ENCODE assay signal across 15 cellular contexts in genomic region chr17:61253293-61253801, GRCh38.
DNase-seq lines count a peak whose midpoint lies in the region; ATAC-seq and TF ChIP-seq lines count a peak whose summit lies in the region.
"Had no signal": no experiment of that assay in that cellular context is flagged by ENCODE, and none has a peak within 500 bp of the region (broad histone marks: within the 10 kb centered on the region; RNA-seq: fewer than 3 reads in every experiment).

No MANE protein-coding gene starts in this region.

- no peak overlapping the region for H3K9ac ChIP-seq in IMR-90 (ENCODE audit: low read depth, low read length)
- H3K9ac ChIP-seq: parathyroid adenoma had no signal

- TF ChIP-seq POLR2A in IMR-90 (IDR thresholded peaks at IDR 0.05; ENCODE audit: low read depth, low read length) (no peak), spleen (IDR thresholded peaks at IDR 0.05) (no peak)

- peak overlapping the region; percentile 5 for H4K5ac ChIP-seq in IMR-90 (ENCODE audit: low read depth, low read length)

- peak overlapping the region; percentile 93 for H3K4ac ChIP-seq in IMR-90 (ENCODE audit: low read depth, low read length)

- H3K23ac ChIP-seq in IMR-90 (ENCODE audit: low read depth, low read length) = peak overlapping the region; percentile 62; the same call in 1 of the 2 replicates

- peak overlapping the region; percentile 83 for H3K14ac ChIP-seq in IMR-90 (replicated peaks; ENCODE audit: low read depth, low read length)

- H3K9me1 ChIP-seq in IMR-90 (ENCODE audit: insufficient read depth, low read length) = peaks cover 15% of the 10 kb centered on the region

- peak overlapping the region; percentile 96 for H2BK15ac ChIP-seq in IMR-90 (ENCODE audit: low read depth, low read length)

- H3K18ac ChIP-seq in IMR-90 (ENCODE audit: low read depth, low read length) = peak overlapping the region; percentile 50

- ATAC-seq in IMR-90 (ENCODE audit: low read depth) (no peak), left lobe of liver (peak; percentile 52), HG02588 (IDR thresholded peaks at IDR 0.05; ENCODE audit: unreplicated experiment) (no peak), HG03175 (IDR thresholded peaks at IDR 0.05; ENCODE audit: unreplicated experiment) (no peak), HG02885 (IDR thresholded peaks at IDR 0.05; ENCODE audit: poor library complexity, unreplicated experiment) (no peak)

- no peaks in the 10 kb centered on the region for H3K36me3 ChIP-seq in IMR-90 (ENCODE audit: control insufficient read depth, insufficient read depth, low read length)
- H3K36me3 ChIP-seq in spleen = no peaks in the 10 kb centered on the region
- H3K36me3 ChIP-seq: SJSA1 had no signal

- BruUV-seq in IMR-90 (replicated peaks; lab: Mats Ljungman, UMichigan) = no TSS peak

- H3K4me2 ChIP-seq in IMR-90 (ENCODE audit: low read depth, low read length) = no peak overlapping the region

- intact Hi-C loops in IMR-90 (cut with micrococcal nuclease) = loop anchor here (2.0 to 5.0 kb wide), 2 partner anchors 53 to 144 kb away; partner anchors contain the start of gene TBX2
- intact Hi-C loops in spleen (cut with DNase I; ENCODE audit: low total_unique reads) = no loop called here

- no peak overlapping the region for H2AFZ ChIP-seq in IMR-90 (replicated peaks; ENCODE audit: low read length, poor library complexity)
- H2AFZ ChIP-seq: parathyroid adenoma had no signal

- peak overlapping the region; percentile 96 for H2BK120ac ChIP-seq in IMR-90 (ENCODE audit: low read depth, low read length)

- peak overlapping the region; percentile 68; the same call in 1 of the 2 replicates for H4K91ac ChIP-seq in IMR-90 (ENCODE audit: insufficient read depth, low read depth, low read length)

- H2AK5ac ChIP-seq in IMR-90 (ENCODE audit: low read depth, low read length) = peak overlapping the region; percentile 97

- H3K27me3 ChIP-seq in IMR-90 (ENCODE audit: control insufficient read depth, insufficient read depth, low read length) = no peaks in the 10 kb centered on the region
- H3K27me3 ChIP-seq in spleen (replicated peaks in 1 of 7) = peaks cover 0 to 6% (median 0%) of the 10 kb centered on the region in 7 donors
- H3K27me3 ChIP-seq: SJSA1 had no signal

- DNase-seq in IMR-90 = no peak
- no peak for DNase-seq in left lobe of liver (ENCODE audit: low spot score)
- DNase-seq in spleen = no peak
- no peak for DNase-seq in GM19240 (ENCODE audit: insufficient read length, low spot score)
- DNase-seq: activated CD4-positive, alpha-beta T cell treated with anti-CD3 and anti-CD28 coated beads, Interleukin-2, amount 50 U/mL, for 4 hours; activated T-cell treated with anti-CD3 and anti-CD28 coated beads, Interleukin-2, amount 50 U/mL, for 48 hours; islet precursor cell; NCI-H146; NCI-H510A treated with DMSO at 0.1 percent for 48 hours had no signal

- peak overlapping the region; percentile 48 to 95 for H4K8ac ChIP-seq in IMR-90 (ENCODE audit: low read depth in 2 of 2, low read length in 2 of 2)

- WGBS in IMR-90 (ENCODE audit: extremely low coverage in 2 of 2, insufficient read length in 1 of 2), 2 experiments = no CpG with 5 or more reads among the region's 5 CpGs
- 74 to 88% (median 86%) methylated on average over 5 of the region's 5 CpGs for WGBS in spleen, 5 donors

- peaks cover 0 to 21% of the 10 kb centered on the region in 2 experiments; a peak in 2 of 4 replicates for H3K79me1 ChIP-seq in IMR-90 (ENCODE audit: low read depth in 1 of 2, low read length in 2 of 2)

- H3K56ac ChIP-seq in IMR-90 (ENCODE audit: extremely low read depth, insufficient read depth, low read length) = no peak overlapping the region

- H2BK20ac ChIP-seq in IMR-90 (ENCODE audit: low read depth, low read length) = peak overlapping the region; percentile 98; the same call in 1 of the 2 replicates

- peak overlapping the region; percentile 97 for H2BK5ac ChIP-seq in IMR-90 (ENCODE audit: low read depth, low read length, poor library complexity, severe bottlenecking)

- H3K27ac ChIP-seq in IMR-90 (ENCODE audit: insufficient read depth, low read length) (peak overlapping the region; percentile 80), cingulate gyrus (ENCODE audit: low read depth, low read length) (peak overlapping the region; percentile 16), spleen (peak overlapping the region in 7 of 8 donors; percentile 18 to 86 (median 75))

- H2AK9ac ChIP-seq in IMR-90 (replicated peaks; ENCODE audit: low read depth, low read length, poor library complexity) = no peak overlapping the region

- in situ Hi-C loops in IMR-90 (cut with MboI; ENCODE audit: low sequenced_read_pairs) = no loop called here

- CTCF ChIA-PET in IMR-90 (lab: Yijun Ruan, JAX) = interaction anchor here (0.5 kb wide), 1 partner anchor 29 kb away, joined by 4 read pairs; no protein-coding TSS in a partner anchor

- TF ChIP-seq RAD21 in IMR-90 (IDR thresholded peaks at IDR 0.05; ENCODE audit: low read length) = no peak

- H3K4me1 ChIP-seq in IMR-90 (ENCODE audit: control insufficient read depth, insufficient read depth, low read length) = peaks cover 16% of the 10 kb centered on the region
- H3K4me1 ChIP-seq in spleen = peaks cover 6 to 67% (median 33%) of the 10 kb centered on the region in 6 donors
- H3K4me1 ChIP-seq: parathyroid adenoma had no signal

- dilution Hi-C loops in IMR-90 (cut with HindIII; ENCODE audit: low sequenced_read_pairs, unreplicated experiment) = no loop called here

- H3K9me3 ChIP-seq in IMR-90 (ENCODE audit: control insufficient read depth, insufficient read depth, low read length) (no peaks in the 10 kb centered on the region), spleen (no peaks in the 10 kb centered on the region)
- H3K9me3 ChIP-seq: SJSA1 had no signal

- H3K4me3 ChIP-seq in IMR-90 (ENCODE audit: insufficient read depth, low read depth, low read length) = no peak overlapping the region
- no peak overlapping the region for H3K4me3 ChIP-seq in spleen
- H3K4me3 ChIP-seq: SJSA1 had no signal

- no peaks in the 10 kb centered on the region for H4K20me1 ChIP-seq in IMR-90 (ENCODE audit: insufficient read depth, low read length)

- TF ChIP-seq CTCF in IMR-90 (conservative IDR thresholded peaks at IDR 0.05; ENCODE audit: low read depth, low read length) = no peak
- no peak for TF ChIP-seq CTCF in spleen (IDR thresholded peaks at IDR 0.05 in 8 of 11, conservative IDR thresholded peaks at IDR 0.05 in 3 of 11)

- POLR2A ChIA-PET in IMR-90 (lab: Charles Lee; ENCODE audit: unreplicated experiment) = interaction anchor here (1.7 kb wide), 1 partner anchor 34 kb away, joined by 6 read pairs; no protein-coding TSS in a partner anchor

TF ChIP-seq in IMR-90, 13 proteins besides CTCF, POLR2A, EP300 and RAD21:
- TF ChIP-seq MXI1 (IDR thresholded peaks at IDR 0.05; ENCODE audit: borderline replicate concordance, low read depth, low read length) = no peak
- TF ChIP-seq RCOR1 (IDR thresholded peaks at IDR 0.05; ENCODE audit: insufficient replicate concordance, low read length) = no peak
- TF ChIP-seq CHD1 (IDR thresholded peaks at IDR 0.05; ENCODE audit: low read depth, low read length) = no peak
- TF ChIP-seq SMC3 (IDR thresholded peaks at IDR 0.05; ENCODE audit: low read depth, low read length) = no peak
- no peak for TF ChIP-seq MAFK (IDR thresholded peaks at IDR 0.05; ENCODE audit: low read depth, low read length)
- TF ChIP-seq MAZ (IDR thresholded peaks at IDR 0.05; ENCODE audit: borderline replicate concordance, low read depth, low read length) = no peak
- no peak for TF ChIP-seq NFE2L2 (IDR thresholded peaks at IDR 0.05; ENCODE audit: low read depth, low read length)

Comparison
In these comparisons a context has a peak if more than half of its experiments do, and no peak if none do; other contexts are left out.
1. H3K27ac ChIP-seq: peak in every context shown above with its lines; median percentile 80 in IMR-90; 75 in spleen; 16 in cingulate gyrus.